34 cellular contexts compared by ENCODE assay signal in genomic region chr2:176239016-176239415, GRCh38. TPM values are rescaled to one million over a fixed set of nuclear protein-coding genes. Genes with fewer than 3 reads are reported as not detected.
"Had no signal": no experiment of that assay in that cellular context is flagged by ENCODE, and none has a peak within 500 bp of the region (broad histone marks: within the 10 kb centered on the region; RNA-seq: fewer than 3 reads in every experiment).

No MANE protein-coding gene starts in this region.

- H3K36me3 ChIP-seq: SJSA1 had no signal

- DNase-seq: activated CD4-positive, alpha-beta memory T cell treated with anti-CD3 and anti-CD28 coated beads for 36 hours; activated CD4-positive, alpha-beta T cell treated with anti-CD3 and anti-CD28 coated beads for 4 hours; activated CD4-positive, alpha-beta T cell treated with anti-CD3 and anti-CD28 coated beads, Interleukin-2, amount 50 U/mL, for 1 hour; activated CD4-positive, CD25-positive, alpha-beta regulatory T cell treated with anti-CD3 and anti-CD28 coated beads, Interleukin-2, amount 50 U/mL, for 72 hours; activated CD8-positive, alpha-beta memory T cell treated with anti-CD3 and anti-CD28 coated beads, Interleukin-2, amount 50 U/mL, for 4 hours; activated gamma-delta T cell treated with Interleukin-2 at 50 U/mL for 16 hours; activated naive CD4-positive, alpha-beta T cell treated with anti-CD3 and anti-CD28 coated beads for 36 hours; activated T-cell treated with anti-CD3 and anti-CD28 coated beads for 4 hours; activated T-cell treated with anti-CD3 and anti-CD28 coated beads, Interleukin-2, amount 50 U/mL, for 4 hours; anterior cingulate cortex; caudate nucleus; cerebellar nuclear complex; NCI-H1092 treated with DMSO at 0.1 percent for 48 hours; NCI-H1417; NCI-H146; NCI-H187; NCI-H2029 treated with DMSO at 0.1 percent for 48 hours; NCI-H2107; NCI-H345; NCI-H524 treated with DMSO at 0.1 percent for 48 hours; SHP77; SK-N-SH had no signal

- ATAC-seq: activated naive CD4-positive, alpha-beta T cell treated with anti-CD3 and anti-CD28 coated beads, Interleukin-2, amount 50 U/mL, for 72 hours; activated T-cell treated with anti-CD3 and anti-CD28 coated beads, Interleukin-2, amount 50 U/mL, for 4 hours; Panc1; WTC11 had no signal

- H3K36me3 Mint-ChIP-seq: activated CD4-positive, alpha-beta memory T cell treated with anti-CD3 and anti-CD28 coated beads for 36 hours; activated naive CD4-positive, alpha-beta T cell treated with anti-CD3 and anti-CD28 coated beads, Interleukin-2, amount 50 U/mL, for 72 hours; brain; WTC11 had no signal

- H3K27ac ChIP-seq: KMS-11, SJSA1 had no signal

- H3K4me1 ChIP-seq: SJSA1 had no signal

- H3K4me3 Mint-ChIP-seq: activated CD4-positive, alpha-beta memory T cell treated with anti-CD3 and anti-CD28 coated beads for 36 hours; activated naive CD4-positive, alpha-beta T cell treated with anti-CD3 and anti-CD28 coated beads for 36 hours; activated T-cell treated with anti-CD3 and anti-CD28 coated beads, Interleukin-2, amount 50 U/mL, for 4 hours; activated T-helper 1 cell treated with anti-CD3 and anti-CD28 coated beads, Interleukin-12 subunit alpha, Interleukin-12 subunit beta, Interleukin-2, Interleukin-4 antibody, amounts not matched to agents 30 ng/mL and 10 ng/mL and 1 ng/mL, durations not matched to agents 14 hours and 24 hours and 36 hours; brain; T-helper 1 cell treated with Interleukin-12 subunit alpha and Interleukin-12 subunit beta and Interleukin-4 antibody, amounts not matched to agents 30 μg/mL and 1 μg/mL, for 36 hours; T-helper 2 cell treated with Interferon-gamma antibody and Interleukin-4, amounts not matched to agents 5 μg/mL and 100 μg/mL, for 36 hours; WTC11 had no signal

- H3K27ac Mint-ChIP-seq: activated CD4-positive, alpha-beta memory T cell treated with anti-CD3 and anti-CD28 coated beads for 36 hours; activated naive CD4-positive, alpha-beta T cell treated with anti-CD3 and anti-CD28 coated beads for 36 hours; activated naive CD4-positive, alpha-beta T cell treated with anti-CD3 and anti-CD28 coated beads, Interleukin-2, amount 50 U/mL, for 72 hours; activated T-helper 1 cell treated with anti-CD3 and anti-CD28 coated beads, Interleukin-12 subunit alpha, Interleukin-12 subunit beta, Interleukin-2, Interleukin-4 antibody, amounts not matched to agents 30 ng/mL and 10 ng/mL and 1 ng/mL, durations not matched to agents 14 hours and 24 hours and 36 hours; brain; T-helper 1 cell treated with Interleukin-12 subunit alpha and Interleukin-12 subunit beta and Interleukin-4 antibody, amounts not matched to agents 30 μg/mL and 1 μg/mL, for 36 hours; T-helper 2 cell treated with Interferon-gamma antibody and Interleukin-4, amounts not matched to agents 5 μg/mL and 100 μg/mL, for 36 hours; WTC11 had no signal

- H3K9me3 Mint-ChIP-seq: activated CD4-positive, alpha-beta memory T cell treated with anti-CD3 and anti-CD28 coated beads for 36 hours; activated naive CD4-positive, alpha-beta T cell treated with anti-CD3 and anti-CD28 coated beads for 36 hours; activated naive CD4-positive, alpha-beta T cell treated with anti-CD3 and anti-CD28 coated beads, Interleukin-2, amount 50 U/mL, for 72 hours; activated T-cell treated with anti-CD3 and anti-CD28 coated beads, Interleukin-2, amount 50 U/mL, for 4 hours; activated T-helper 1 cell treated with anti-CD3 and anti-CD28 coated beads, Interleukin-12 subunit alpha, Interleukin-12 subunit beta, Interleukin-2, Interleukin-4 antibody, amounts not matched to agents 30 ng/mL and 10 ng/mL and 1 ng/mL, durations not matched to agents 14 hours and 24 hours and 36 hours; brain; T-helper 1 cell treated with Interleukin-12 subunit alpha and Interleukin-12 subunit beta and Interleukin-4 antibody, amounts not matched to agents 30 μg/mL and 1 μg/mL, for 36 hours; T-helper 2 cell treated with Interferon-gamma antibody and Interleukin-4, amounts not matched to agents 5 μg/mL and 100 μg/mL, for 36 hours; WTC11 had no signal

- H3K4me1 Mint-ChIP-seq: WTC11 had no signal

- H3K4me3 ChIP-seq: SJSA1 had no signal

- H3K9me3 ChIP-seq: SJSA1, SK-N-SH had no signal

RNA-seq across cellular contexts. Expression of gene HOXD1, which starts 50.5 kb away (rescaled TPM):
- total RNA-seq: activated CD4-positive, alpha-beta memory T cell treated with anti-CD3 and anti-CD28 coated beads for 36 hours; activated naive CD4-positive, alpha-beta T cell treated with anti-CD3 and anti-CD28 coated beads for 36 hours; activated naive CD4-positive, alpha-beta T cell treated with anti-CD3 and anti-CD28 coated beads, Interleukin-2, amount 50 U/mL, for 72 hours; activated T-cell treated with anti-CD3 and anti-CD28 coated beads, Interleukin-2, amount 50 U/mL, for 4 hours; activated T-helper 1 cell treated with anti-CD3 and anti-CD28 coated beads, Interleukin-12 subunit alpha, Interleukin-12 subunit beta, Interleukin-2, Interleukin-4 antibody, amounts not matched to agents 30 ng/mL and 10 ng/mL and 1 ng/mL, durations not matched to agents 14 hours and 24 hours and 36 hours; bronchial epithelial cell; M059J; NCI-H460; SJSA1 had no signal
